Comparison of ENCODE assay signal across 8 cellular contexts in genomic region chr9:37903581-37903830, GRCh38. TPM values are rescaled to one million over a fixed set of nuclear protein-coding genes. Genes with fewer than 3 reads are reported as not detected.
A peak's percentile ranks its signal among the peaks of the same experiment; 100 is the strongest.
DNase-seq lines count a peak whose midpoint lies in the region; ATAC-seq lines count a peak whose summit lies in the region.

No MANE protein-coding gene starts in this region.

- H3K9me3 ChIP-seq in mononuclear cell (ENCODE audit: low read depth, low read length): no peaks in the 10 kb centered on the region

- H3K4me3 ChIP-seq in mononuclear cell (ENCODE audit: low read length): peak overlapping the region; percentile 84

- H3K4me1 ChIP-seq in mononuclear cell (ENCODE audit: insufficient read depth, low read length): peaks cover 25% of the 10 kb centered on the region

- DNase-seq in NCI-H2196 (lab: John Stamatoyannopoulos, UW; ENCODE audit: unreplicated experiment) (peak; percentile 55), NCI-H2196 treated with DMSO at 0.1 percent for 48 hours (lab: John Stamatoyannopoulos, UW; ENCODE audit: unreplicated experiment) (no peak), OCI-M1 (lab: John Stamatoyannopoulos, UW) (peak; percentile 68), dedifferentiated amniotic fluid mesenchymal stem cell (ENCODE audit: extremely low spot score) (peak; percentile 30), H4 (ENCODE audit: low spot score) (no peak), SW 1271 (lab: John Stamatoyannopoulos, UW) (no peak)

- no peaks in the 10 kb centered on the region for H3K27me3 ChIP-seq in mononuclear cell (ENCODE audit: insufficient read depth, low read length)

- ATAC-seq in HG02571 (IDR thresholded peaks at IDR 0.05; ENCODE audit: unreplicated experiment): peak; percentile 47

RNA-seq across cellular contexts. Expression of gene SLC25A51, which starts 0.4 kb away (rescaled TPM):
- 24.8 TPM for total RNA-seq in mononuclear cell
- 26.3 and 38.4 TPM in 2 replicates for total RNA-seq in H4 (2014; rRNA removed; shearing (Covaris generic))

Comparison
In these comparisons a context has a peak if more than half of its experiments do, and no peak if none do; other contexts are left out.
1. DNase-seq: peak in NCI-H2196 (single experiment), OCI-M1 (single experiment) and dedifferentiated amniotic fluid mesenchymal stem cell (single experiment); none in NCI-H2196 treated with DMSO at 0.1 percent for 48 hours (single experiment), H4 (single experiment) and SW 1271 (0 of 2).